Comparison of ENCODE assay signal across 1 cellular context in genomic region chr5:170393235-170393634, GRCh38.
TF ChIP-seq lines count a peak whose summit lies in the region.

No MANE protein-coding gene starts in this region.

TF ChIP-seq in HepG2, 621 proteins besides CTCF, POLR2A, EP300 and RAD21 (continued from another document):
- no peak for TF ChIP-seq PHB2 (IDR thresholded peaks at IDR 0.05; ENCODE audit: partially characterized antibody)
- TF ChIP-seq MAFG (CRISPR knock-in tag; IDR thresholded peaks at IDR 0.05), result no peak
